8 cellular contexts compared by ENCODE assay signal in the genomic region with DNA sequence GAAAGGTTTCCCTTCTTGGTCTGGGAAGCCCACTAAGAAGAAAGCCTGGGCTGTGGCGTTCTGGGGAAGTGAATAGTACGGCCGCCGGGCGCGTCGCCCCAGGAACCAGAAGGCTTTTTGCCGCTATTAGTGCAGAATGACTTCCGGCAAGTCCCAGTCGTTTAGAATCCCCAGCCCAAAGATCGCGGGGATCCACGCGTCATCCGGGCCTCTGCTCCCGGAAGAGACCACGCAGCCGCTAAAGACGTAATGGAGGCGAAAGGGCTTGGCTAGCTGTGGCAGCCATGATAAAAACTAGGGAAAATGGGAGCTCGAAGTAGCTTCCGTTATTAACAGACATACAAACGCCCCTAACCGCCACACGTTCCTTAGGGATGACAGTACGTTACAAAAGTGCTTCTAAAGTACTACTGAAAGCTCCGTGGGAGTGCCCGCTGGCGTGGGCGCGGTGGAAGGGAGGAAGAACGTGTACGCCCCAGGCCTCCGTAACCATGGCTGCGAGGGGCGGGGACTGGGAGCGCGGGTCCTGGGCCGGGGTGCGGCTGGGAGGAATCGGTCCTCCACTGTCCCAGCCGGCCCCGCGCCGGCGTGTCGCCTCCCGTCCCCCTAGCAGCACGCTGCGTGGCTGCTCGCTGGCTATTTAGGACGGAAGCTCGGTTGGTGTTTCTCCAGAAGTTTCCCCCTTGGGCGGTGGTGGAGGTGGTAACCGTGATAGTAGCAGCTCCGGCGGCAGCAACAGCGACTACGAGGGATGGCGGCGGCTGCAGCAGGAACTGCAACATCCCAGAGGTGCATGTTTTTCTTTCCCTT. TPM values are rescaled to one million over a fixed set of nuclear protein-coding genes. Genes with fewer than 3 reads are reported as not detected.
DNase-seq lines count a peak whose midpoint lies in the region; ATAC-seq and TF ChIP-seq lines count a peak whose summit lies in the region.

A gene (plus strand): TSS at position 667 of the 810 bp plus-strand sequence. CDS start 85 bp downstream, at position 752.

- peaks cover 8% of the 10 kb centered on the region for H3K36me3 ChIP-seq in CD8-positive, alpha-beta T cell (ENCODE audit: insufficient read depth, low read length)

- no peaks in the 10 kb centered on the region for H3K27me3 Mint-ChIP-seq in CD8-positive, alpha-beta T cell (ENCODE audit: low read depth)
- no peaks in the 10 kb centered on the region for H3K27me3 Mint-ChIP-seq in activated CD4-positive, alpha-beta memory T cell treated with anti-CD3 and anti-CD28 coated beads for 36 hours

- CTCF ChIA-PET in CD8-positive, alpha-beta T cell (lab: Charles Lee): interaction anchor here (0.7 to 2.7 kb wide), 9 partner anchors 8 to 201 kb away, joined by 3 to 16 read pairs (median 5); a partner anchor contains a TSS
- CTCF ChIA-PET in activated CD4-positive, alpha-beta memory T cell treated with anti-CD3 and anti-CD28 coated beads for 36 hours (lab: Charles Lee): interaction anchor here (0.8 to 3.3 kb wide), 11 partner anchors 9 to 499 kb away, joined by 3 to 31 read pairs (median 6); a partner anchor contains a TSS

- ATAC-seq in CD8-positive, alpha-beta T cell: peak; percentile 92
- peak; percentile 94 for ATAC-seq in GM19452 (IDR thresholded peaks at IDR 0.05; ENCODE audit: unreplicated experiment)

- intact Hi-C loops in CD8-positive, alpha-beta T cell (cut with DNase I, micrococcal nuclease): loop anchor here (1.0 to 5.0 kb wide), 11 partner anchors 26 to 1200 kb away; a partner anchor contains a TSS
- intact Hi-C loops in activated CD4-positive, alpha-beta memory T cell treated with anti-CD3 and anti-CD28 coated beads for 36 hours (cut with micrococcal nuclease): loop anchor here (1.0 to 5.0 kb wide), 7 partner anchors 35 to 1200 kb away; a partner anchor contains a TSS
- intact Hi-C loops in lower leg skin (cut with DNase I; ENCODE audit: low total_unique reads): no loop called here

- H3K9me3 ChIP-seq in CD8-positive, alpha-beta T cell (ENCODE audit: low read length): no peaks in the 10 kb centered on the region

- H3K4me3 ChIP-seq in CD8-positive, alpha-beta T cell (ENCODE audit: low read depth, low read length): peak within 1 kb of the TSS; percentile 87
- peak within 1 kb of the TSS; percentile 76 for H3K4me3 ChIP-seq in lower leg skin (ENCODE audit: low read depth, poor library complexity, severe bottlenecking)

- H3K4me1 Mint-ChIP-seq in CD8-positive, alpha-beta T cell (ENCODE audit: low read depth): peaks cover 7% of the 10 kb centered on the region
- H3K4me1 Mint-ChIP-seq in activated CD4-positive, alpha-beta memory T cell treated with anti-CD3 and anti-CD28 coated beads for 36 hours (ENCODE audit: low read depth): peaks cover 16% of the 10 kb centered on the region

- H3K4me3 Mint-ChIP-seq in CD8-positive, alpha-beta T cell: no peak within 1 kb of the TSS
- no peak within 1 kb of the TSS for H3K4me3 Mint-ChIP-seq in activated CD4-positive, alpha-beta memory T cell treated with anti-CD3 and anti-CD28 coated beads for 36 hours

- H3K36me3 Mint-ChIP-seq in CD8-positive, alpha-beta T cell: peaks cover 17% of the 10 kb centered on the region
- H3K36me3 Mint-ChIP-seq in activated CD4-positive, alpha-beta memory T cell treated with anti-CD3 and anti-CD28 coated beads for 36 hours: peaks cover 10% of the 10 kb centered on the region

- TF ChIP-seq POLR2A in lower leg skin (IDR thresholded peaks at IDR 0.05): peak in 1 of 2 donors; percentile 2

- peak; percentile 68 for TF ChIP-seq CTCF in CD8-positive, alpha-beta T cell (IDR thresholded peaks at IDR 0.05)
- no peak for TF ChIP-seq CTCF in lower leg skin (IDR thresholded peaks at IDR 0.05)

- 0 to 1% methylated on average over 39 to 61 of the region's 61 CpGs for WGBS in lower leg skin, 2 donors

- peak within 1 kb of the TSS; percentile 94 for H3K27ac ChIP-seq in CD8-positive, alpha-beta T cell (ENCODE audit: low read depth, low read length)

- no peaks in the 10 kb centered on the region for H3K27me3 ChIP-seq in CD8-positive, alpha-beta T cell (ENCODE audit: insufficient read depth, low read length)

- POLR2A ChIA-PET in CD8-positive, alpha-beta T cell (lab: Charles Lee): interaction anchor here (0.8 to 2.8 kb wide), 10 partner anchors 10 to 203 kb away, joined by 3 to 55 read pairs (median 4); a partner anchor contains a TSS
- POLR2A ChIA-PET in activated CD4-positive, alpha-beta memory T cell treated with anti-CD3 and anti-CD28 coated beads for 36 hours (lab: Charles Lee): interaction anchor here (0.6 to 2.3 kb wide), 10 partner anchors 12 to 202 kb away, joined by 3 to 25 read pairs (median 3); a partner anchor contains a TSS

- H3K9me3 Mint-ChIP-seq in CD8-positive, alpha-beta T cell: no peaks in the 10 kb centered on the region
- H3K9me3 Mint-ChIP-seq in activated CD4-positive, alpha-beta memory T cell treated with anti-CD3 and anti-CD28 coated beads for 36 hours: no peaks in the 10 kb centered on the region

- H3K27ac Mint-ChIP-seq in CD8-positive, alpha-beta T cell: no peak within 1 kb of the TSS
- no peak within 1 kb of the TSS for H3K27ac Mint-ChIP-seq in activated CD4-positive, alpha-beta memory T cell treated with anti-CD3 and anti-CD28 coated beads for 36 hours

- DNase-seq in CD8-positive, alpha-beta T cell: peak; percentile 88 to 98 (median 95)
- peak; percentile 88 for DNase-seq in HK-2 (ENCODE audit: unreplicated experiment)
- DNase-seq in NCI-H82 treated with DMSO at 0.1 percent for 48 hours (lab: John Stamatoyannopoulos, UW; ENCODE audit: unreplicated experiment): peak; percentile 94
- peak; percentile 96 for DNase-seq in activated CD4-positive, alpha-beta memory T cell treated with anti-CD3 and anti-CD28 coated beads for 36 hours
- DNase-seq in ecto neural progenitor cell (ENCODE audit: low spot score): peak; percentile 97
- peak; percentile 97 to 99 for DNase-seq in lower leg skin (ENCODE audit: low spot score in 2 of 2)
- DNase-seq in stimulated activated CD4-positive, alpha-beta T cell treated with anti-CD3 and anti-CD28 coated beads, Interleukin-4, amount 100 ng/mL, for 48 hours (ENCODE audit: low read depth in 2 of 2): peak; percentile 90 to 94

- H3K4me1 ChIP-seq in CD8-positive, alpha-beta T cell (ENCODE audit: insufficient read depth, low read length): peaks cover 32% of the 10 kb centered on the region

RNA-seq across cellular contexts. Expression of the gene that starts here (rescaled TPM):
- total RNA-seq in CD8-positive, alpha-beta T cell: 10 to 100 TPM; 17.8 to 20.0 TPM
- 10 to 100 TPM; 63.1 to 64.0 TPM for total RNA-seq in activated CD4-positive, alpha-beta memory T cell treated with anti-CD3 and anti-CD28 coated beads for 36 hours
- total RNA-seq in lower leg skin: 10 to 100 TPM; 21.2 to 39.0 (median 30.9) TPM

Comparison
In these comparisons a context has a peak if more than half of its experiments do, and no peak if none do; other contexts are left out.
1. Peak in every context shown above with its lines: DNase-seq, ATAC-seq, H3K4me3 ChIP-seq and H3K27ac ChIP-seq.